21 cellular contexts compared by ENCODE assay signal in the genomic region with DNA sequence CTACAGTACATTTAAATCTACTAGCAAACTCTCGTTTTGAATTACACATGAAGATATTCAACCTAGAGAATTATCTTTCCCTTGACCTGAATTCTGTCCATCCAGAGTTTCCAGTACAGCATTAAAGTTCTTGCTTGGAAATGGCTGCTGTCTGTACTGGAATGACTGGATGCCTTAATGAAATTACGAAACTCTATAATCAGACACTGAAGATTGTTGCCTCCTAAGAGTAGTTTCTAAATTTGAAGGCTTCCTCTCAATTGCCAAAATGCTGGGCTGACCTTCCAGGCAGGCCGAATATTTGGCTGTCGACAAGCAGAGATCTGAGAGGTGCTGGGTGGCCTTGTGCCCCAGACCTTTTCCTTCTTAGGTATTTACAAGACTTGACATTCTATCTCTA.
A peak's percentile ranks its signal among the peaks of the same experiment; 100 is the strongest.
DNase-seq lines count a peak whose midpoint lies in the region; ATAC-seq and TF ChIP-seq lines count a peak whose summit lies in the region.
"Had no signal": no experiment of that assay in that cellular context is flagged by ENCODE, and none has a peak within 500 bp of the region (broad histone marks: within the 10 kb centered on the region; RNA-seq: fewer than 3 reads in every experiment).

No MANE protein-coding gene starts in this region.

- peaks cover 0 to 15% (median 0%) of the 10 kb centered on the region in 9 donors for H3K4me1 ChIP-seq in heart right ventricle
- H3K4me1 ChIP-seq in skeletal muscle tissue (ENCODE audit: control insufficient read depth in 3 of 3, insufficient read depth in 3 of 3, low read length in 3 of 3) = peaks cover 0 to 5% (median 0%) of the 10 kb centered on the region in 3 donors
- H3K4me1 ChIP-seq: BE2C had no signal

- no peak overlapping the region for H3K4me3 Mint-ChIP-seq in nephron progenitor cell
- H3K4me3 Mint-ChIP-seq: CD4-positive, alpha-beta T cell had no signal

- H3K36me3 Mint-ChIP-seq in nephron progenitor cell (ENCODE audit: low read depth) = peaks cover 21% of the 10 kb centered on the region

- H3K9me3 Mint-ChIP-seq in nephron progenitor cell = peaks cover 16% of the 10 kb centered on the region
- H3K9me3 Mint-ChIP-seq: CD4-positive, alpha-beta T cell had no signal

- 15 to 19% methylated on average over 4 of the region's 4 CpGs for WGBS in heart right ventricle, 2 donors

- H3K27ac ChIP-seq in heart right ventricle = peak overlapping the region in 5 of 10 donors; percentile 12 to 59 (median 22)
- H3K27ac ChIP-seq in skeletal muscle tissue (ENCODE audit: low read depth, low read length) = peak overlapping the region; percentile 70
- H3K27ac ChIP-seq in substantia nigra (ENCODE audit: low read depth, low read length, poor library complexity, severe bottlenecking) = no peak overlapping the region
- H3K27ac ChIP-seq: 22Rv1, HL-60, SK-N-MC had no signal

- no peak for DNase-seq in Right ventricle myocardium superior
- no peak for DNase-seq in cardiac septum (ENCODE audit: low spot score)
- no peak for DNase-seq in heart right ventricle
- peak; percentile 12 for DNase-seq in nephron progenitor cell
- DNase-seq in substantia nigra (lab: John Stamatoyannopoulos, UW) = no peak
- no peak for DNase-seq in NCI-H146 (lab: John Stamatoyannopoulos, UW)
- DNase-seq: BE2C; Calu3; CD4-positive, alpha-beta T cell; DMS53; H7; NCI-H1417; NCI-H1930; NCI-H82; PC-3 had no signal

- H3K4me1 Mint-ChIP-seq in nephron progenitor cell = peaks cover 15% of the 10 kb centered on the region

- peaks cover 0 to 29% (median 0%) of the 10 kb centered on the region in 7 donors for H3K27me3 ChIP-seq in heart right ventricle
- H3K27me3 ChIP-seq in skeletal muscle tissue (ENCODE audit: control insufficient read depth in 3 of 3, insufficient read depth in 3 of 3, low read length in 3 of 3) = no peaks in the 10 kb centered on the region
- H3K27me3 ChIP-seq: BE2C had no signal

- no peak overlapping the region for H3K9ac ChIP-seq in skeletal muscle tissue (ENCODE audit: low read depth in 1 of 3, low read length in 3 of 3)

- peak overlapping the region; percentile 74 for H3K27ac Mint-ChIP-seq in nephron progenitor cell
- H3K27ac Mint-ChIP-seq: CD4-positive, alpha-beta T cell had no signal

- H3K36me3 ChIP-seq in heart right ventricle (no peaks in the 10 kb centered on the region), skeletal muscle tissue (ENCODE audit: control insufficient read depth in 3 of 3, insufficient read depth in 3 of 3, low read length in 3 of 3) (no peaks in the 10 kb centered on the region)
- H3K36me3 ChIP-seq: BE2C had no signal

- intact Hi-C loops in Right ventricle myocardium superior (cut with DNase I) (no loop called here), cardiac septum (cut with DNase I) (no loop called here), heart right ventricle (cut with DNase I) (no loop called here)

- H3K9me3 ChIP-seq in heart right ventricle (no peaks in the 10 kb centered on the region), skeletal muscle tissue (ENCODE audit: control insufficient read depth in 3 of 3, low read length in 3 of 3) (no peaks in the 10 kb centered on the region)
- H3K9me3 ChIP-seq: BE2C had no signal

- TF ChIP-seq CTCF in heart right ventricle (IDR thresholded peaks at IDR 0.05) (no peak), nephron progenitor cell (IDR thresholded peaks at IDR 0.05) (no peak)

- no peaks in the 10 kb centered on the region for H3K27me3 Mint-ChIP-seq in nephron progenitor cell (ENCODE audit: low read depth, poor library complexity)
- H3K27me3 Mint-ChIP-seq: CD4-positive, alpha-beta T cell had no signal

- ATAC-seq in Right ventricle myocardium superior (ENCODE audit: poor library complexity) (peak; percentile 73), heart right ventricle (peak in 5 of 8 donors; percentile 28 to 81 (median 42)), GM21367 (IDR thresholded peaks at IDR 0.05; ENCODE audit: unreplicated experiment) (no peak)
- ATAC-seq: K562, PC-3 had no signal

- H3K4me3 ChIP-seq in heart right ventricle (no peak overlapping the region), skeletal muscle tissue (ENCODE audit: low read length in 3 of 3) (no peak overlapping the region)
- H3K4me3 ChIP-seq: K562, SK-N-MC had no signal
